In genomic region chr15:63030101-63030528, GRCh38 we compare ENCODE assay signal across 18 cellular contexts. TPM values are rescaled to one million over a fixed set of nuclear protein-coding genes. Genes with fewer than 3 reads are reported as not detected.
DNase-seq lines count a peak whose midpoint lies in the region; ATAC-seq and TF ChIP-seq lines count a peak whose summit lies in the region.
"Had no signal": no experiment of that assay in that cellular context is flagged by ENCODE, and none has a peak within 500 bp of the region (broad histone marks: within the 10 kb centered on the region; RNA-seq: fewer than 3 reads in every experiment).

No MANE protein-coding gene starts in this region.

- H3K36me3 ChIP-seq in upper lobe of right lung: no peaks in the 10 kb centered on the region

- no peaks in the 10 kb centered on the region for H3K9me3 ChIP-seq in upper lobe of right lung

- no peaks in the 10 kb centered on the region for H3K27me3 ChIP-seq in upper lobe of right lung
- H3K27me3 ChIP-seq: foreskin keratinocyte had no signal

- H3K4me3 ChIP-seq in lower leg skin (ENCODE audit: low read depth, poor library complexity, severe bottlenecking): no peak overlapping the region
- no peak overlapping the region for H3K4me3 ChIP-seq in upper lobe of right lung

- DNase-seq in NCI-H82 treated with DMSO at 0.1 percent for 48 hours (lab: John Stamatoyannopoulos, UW; ENCODE audit: unreplicated experiment): peak; percentile 67
- no peak for DNase-seq in NCI-H82 (lab: John Stamatoyannopoulos, UW)
- DNase-seq in amniotic epithelial cell (ENCODE audit: low read depth): peak; percentile 62
- peak; percentile 55 to 84 for DNase-seq in lower leg skin (ENCODE audit: low spot score in 2 of 2)
- no peak for DNase-seq in upper lobe of right lung
- no peak for DNase-seq in stimulated activated naive CD4-positive, alpha-beta T cell treated with Interleukin-2 at 50 U/mL for 16 hours (lab: John Stamatoyannopoulos, UW)
- no peak for DNase-seq in GM19238 (ENCODE audit: insufficient read length, low spot score)
- DNase-seq in activated CD4-positive, alpha-beta T cell treated with anti-CD3 and anti-CD28 coated beads for 1 hour: no peak
- DNase-seq: activated CD4-positive, alpha-beta T cell treated with anti-CD3 and anti-CD28 coated beads for 48 hours; activated T-cell treated with anti-CD3 and anti-CD28 coated beads, Interleukin-2, amount 50 U/mL, for 72 hours; foreskin keratinocyte; HCEC 1CT; MM.1S; naive B cell; NCI-H2171; PC-3; stimulated activated naive CD8-positive, alpha-beta T cell treated with anti-CD3 and anti-CD28 coated beads, Interleukin-15, Interleukin-2, amounts not matched to agents 100 U/mL and 50 U/mL, for 24 hours had no signal

- intact Hi-C loops in lower leg skin (cut with DNase I; ENCODE audit: low total_unique reads): no loop called here
- intact Hi-C loops in upper lobe of right lung (cut with DNase I): no loop called here

- H3K27ac ChIP-seq in upper lobe of right lung: no peak overlapping the region
- H3K27ac ChIP-seq: 22Rv1, foreskin keratinocyte had no signal

- no peak for TF ChIP-seq CTCF in lower leg skin (IDR thresholded peaks at IDR 0.05)
- no peak for TF ChIP-seq CTCF in upper lobe of right lung (IDR thresholded peaks at IDR 0.05)

- ATAC-seq in upper lobe of right lung: peak; percentile 86
- ATAC-seq: activated T-cell treated with anti-CD3 and anti-CD28 coated beads, Interleukin-2, amount 50 U/mL, for 72 hours; foreskin keratinocyte; PC-3; stimulated activated naive CD8-positive, alpha-beta T cell treated with anti-CD3 and anti-CD28 coated beads, Interleukin-15, Interleukin-2, amounts not matched to agents 100 U/mL and 50 U/mL, for 24 hours had no signal

- WGBS in lower leg skin, 2 donors: 34 to 38% methylated on average over 6 of the region's 6 CpGs

- H3K4me1 ChIP-seq in upper lobe of right lung: no peaks in the 10 kb centered on the region
- H3K4me1 ChIP-seq: foreskin keratinocyte had no signal

- no peak for TF ChIP-seq POLR2A in lower leg skin (IDR thresholded peaks at IDR 0.05)

RNA-seq across cellular contexts. Expression of gene TPM1, which starts 12.4 kb away (rescaled TPM):
- total RNA-seq in lower leg skin: 100 to 1,000 TPM in 2 of 4 donors, 10 to 100 TPM in 2; 67.6 to 193 (median 95.9) TPM
- 229 TPM for total RNA-seq in upper lobe of right lung

Comparison
In these comparisons a context has a peak if more than half of its experiments do, and no peak if none do; other contexts are left out.
1. DNase-seq: peak in NCI-H82 treated with DMSO at 0.1 percent for 48 hours (single experiment), amniotic epithelial cell (single experiment) and lower leg skin (2 of 2); none in NCI-H82 (single experiment), upper lobe of right lung (single experiment), stimulated activated naive CD4-positive, alpha-beta T cell treated with Interleukin-2 at 50 U/mL for 16 hours (single experiment), GM19238 (single experiment) and activated CD4-positive, alpha-beta T cell treated with anti-CD3 and anti-CD28 coated beads for 1 hour (single experiment).